ENCODE assay signal across 27 cellular contexts in genomic region chr13:97716746-97717145, GRCh38.
"Had no signal": no experiment of that assay in that cellular context is flagged by ENCODE, and none has a peak within 500 bp of the region (broad histone marks: within the 10 kb centered on the region; RNA-seq: fewer than 3 reads in every experiment).

No MANE protein-coding gene starts in this region.

- ATAC-seq: foreskin keratinocyte; gastroesophageal sphincter; heart left ventricle; left colon; left lobe of liver; left ventricle myocardium superior; naive thymus-derived CD4-positive, alpha-beta T cell had no signal

- H3K36me3 ChIP-seq: esophagus muscularis mucosa, gastroesophageal sphincter, heart left ventricle had no signal

- H3K4me3 ChIP-seq: coronary artery, dorsolateral prefrontal cortex, esophagus muscularis mucosa, gastroesophageal sphincter, heart left ventricle, hepatocyte, lung had no signal

- FAIRE-seq: colon, endothelial cell of umbilical vein, frontal cortex, kidney had no signal

- H3K27me3 ChIP-seq: dorsolateral prefrontal cortex, esophagus muscularis mucosa, foreskin keratinocyte, gastroesophageal sphincter, heart left ventricle, hepatocyte had no signal

- H3K4me1 Mint-ChIP-seq: immature natural killer cell; memory B cell; naive thymus-derived CD4-positive, alpha-beta T cell had no signal

- H3K4me1 ChIP-seq: esophagus muscularis mucosa, foreskin keratinocyte, gastroesophageal sphincter, heart left ventricle had no signal

- H3K4me3 Mint-ChIP-seq: immature natural killer cell; memory B cell; naive thymus-derived CD4-positive, alpha-beta T cell had no signal

- H3K27ac Mint-ChIP-seq: immature natural killer cell; memory B cell; naive thymus-derived CD4-positive, alpha-beta T cell had no signal

- H3K27ac ChIP-seq: coronary artery, dorsolateral prefrontal cortex, esophagus muscularis mucosa, foreskin keratinocyte, gastroesophageal sphincter, heart left ventricle, hepatocyte had no signal

- DNase-seq: dermis blood vessel endothelial cell; dorsolateral prefrontal cortex; effector CD4-positive, alpha-beta T cell; effector memory CD4-positive, alpha-beta T cell; foreskin keratinocyte; heart left ventricle; hypothalamus; immature natural killer cell; islet precursor cell; kidney; kidney glomerular epithelial cell; left colon; left ventricle myocardium superior; mammary epithelial cell; mesendoderm; midbrain; naive thymus-derived CD4-positive, alpha-beta T cell had no signal

- H3K36me3 Mint-ChIP-seq: immature natural killer cell; memory B cell; naive thymus-derived CD4-positive, alpha-beta T cell had no signal
